In the genomic region with DNA sequence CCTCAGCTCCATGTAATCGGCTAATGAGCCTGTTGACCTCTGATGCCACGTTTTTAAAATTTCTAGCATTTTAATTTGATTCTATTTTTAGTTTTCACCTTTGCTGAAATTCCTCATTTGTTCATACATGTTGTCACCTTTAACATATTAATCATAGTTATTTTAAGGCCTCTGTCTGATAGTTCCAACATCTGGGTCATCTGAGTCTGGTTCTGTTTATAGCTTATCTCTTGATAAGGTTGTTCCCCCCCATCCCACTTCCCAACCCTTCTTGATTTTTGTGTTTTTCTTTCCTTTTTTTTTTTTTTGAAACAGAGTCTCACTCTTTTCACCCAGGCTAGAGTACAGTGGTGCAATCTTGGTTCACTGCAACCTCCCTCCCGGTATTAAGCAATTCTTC, we compare ENCODE assay signal across 16 cellular contexts.
"Had no signal": no experiment of that assay in that cellular context is flagged by ENCODE, and none has a peak within 500 bp of the region (broad histone marks: within the 10 kb centered on the region; RNA-seq: fewer than 3 reads in every experiment).

No MANE protein-coding gene starts in this region.

- H3K36me3 Mint-ChIP-seq: natural killer cell had no signal

- H3K4me3 Mint-ChIP-seq: natural killer cell; stimulated activated effector memory CD8-positive, alpha-beta T cell treated with anti-CD3 and anti-CD28 coated beads, Interleukin-12 subunit alpha, Interleukin-12 subunit beta, amount 100 ng/mL, for 72 hours had no signal

- ATAC-seq: left lung; natural killer cell; stimulated activated effector memory CD8-positive, alpha-beta T cell treated with anti-CD3 and anti-CD28 coated beads, Interleukin-12 subunit alpha, Interleukin-12 subunit beta, amount 100 ng/mL, for 72 hours had no signal

- H2AFZ ChIP-seq: parathyroid adenoma had no signal

- H3K27me3 Mint-ChIP-seq: progenitor cell of endocrine pancreas had no signal

- H3K36me3 ChIP-seq: left lung, right atrium auricular region, sigmoid colon, stomach, thyroid gland, vagina had no signal

- H3K27ac Mint-ChIP-seq: progenitor cell of endocrine pancreas; stimulated activated effector memory CD8-positive, alpha-beta T cell treated with anti-CD3 and anti-CD28 coated beads, Interleukin-12 subunit alpha, Interleukin-12 subunit beta, amount 100 ng/mL, for 72 hours had no signal

- H3K27me3 ChIP-seq: left lung, right atrium auricular region, sigmoid colon, stomach, thyroid gland, vagina had no signal

- H3K4me1 ChIP-seq: parathyroid adenoma, right atrium auricular region, sigmoid colon, thyroid gland, vagina had no signal

- H3K9me3 Mint-ChIP-seq: natural killer cell; stimulated activated effector memory CD8-positive, alpha-beta T cell treated with anti-CD3 and anti-CD28 coated beads, Interleukin-12 subunit alpha, Interleukin-12 subunit beta, amount 100 ng/mL, for 72 hours had no signal

- H3K4me3 ChIP-seq: coronary artery, left lung, right atrium auricular region, sigmoid colon, stomach, thyroid gland, vagina had no signal

- H3K27ac ChIP-seq: coronary artery, left lung, parathyroid adenoma, right atrium auricular region, sigmoid colon, stomach, thyroid gland, vagina had no signal

- DNase-seq: dermis blood vessel endothelial cell; left lung; mammary epithelial cell; natural killer cell; sigmoid colon; stimulated activated CD4-positive, alpha-beta T cell treated with anti-CD3 and anti-CD28 coated beads, Interleukin-2, amount 100 ng/mL, for 24 hours; stimulated activated CD4-positive, alpha-beta T cell treated with anti-CD3 and anti-CD28 coated beads, Interleukin-4, amount 100 ng/mL, for 24 hours; stimulated activated naive CD4-positive, alpha-beta T cell treated with Interleukin-2 at 50 U/mL for 16 hours; stomach; thyroid gland had no signal

- H3K79me2 ChIP-seq: parathyroid adenoma had no signal

- H3K9ac ChIP-seq: parathyroid adenoma had no signal

- H3K9me3 ChIP-seq: left lung, right atrium auricular region, sigmoid colon, stomach, thyroid gland, vagina had no signal
